27 cellular contexts compared by ENCODE assay signal in genomic region chr7:157499121-157499834, GRCh38.
DNase-seq lines count a peak whose midpoint lies in the region; ATAC-seq and TF ChIP-seq lines count a peak whose summit lies in the region.
"Had no signal": no experiment of that assay in that cellular context is flagged by ENCODE, and none has a peak within 500 bp of the region (broad histone marks: within the 10 kb centered on the region; RNA-seq: fewer than 3 reads in every experiment).

No MANE protein-coding gene starts in this region.

- peak overlapping the region; percentile 24 for H3K27ac Mint-ChIP-seq in activated naive CD4-positive, alpha-beta T cell treated with anti-CD3 and anti-CD28 coated beads for 36 hours
- no peak overlapping the region for H3K27ac Mint-ChIP-seq in activated naive CD4-positive, alpha-beta T cell treated with anti-CD3 and anti-CD28 coated beads, Interleukin-2, amount 10 ng/mL, durations not matched to agents 7 days and 5 days
- no peak overlapping the region for H3K27ac Mint-ChIP-seq in activated CD4-positive, alpha-beta memory T cell treated with anti-CD3 and anti-CD28 coated beads, Interleukin-2, amount 10 ng/mL, durations not matched to agents 7 days and 5 days

- no peak overlapping the region for H3K27ac ChIP-seq in testis
- H3K27ac ChIP-seq: ascending aorta; BLaER1 treated with 17β-estradiol and CSF1 and Interleukin-3, amounts not matched to agents 10 nM and 100 nM; cardiac muscle cell; coronary artery; neutrophil; Peyer's patch; WERI-Rb-1 had no signal

- H3K4me1 ChIP-seq in testis = no peaks in the 10 kb centered on the region
- H3K4me1 ChIP-seq: ascending aorta, Peyer's patch had no signal

- TF ChIP-seq POLR2A in testis (IDR thresholded peaks at IDR 0.05) (no peak), GM18505 (IDR thresholded peaks at IDR 0.05; ENCODE audit: borderline replicate concordance, extremely low read depth, insufficient read depth, insufficient read length) (no peak)

- H3K27me3 ChIP-seq in testis = no peaks in the 10 kb centered on the region
- H3K27me3 ChIP-seq: ascending aorta, cardiac muscle cell, Peyer's patch had no signal

- peaks cover 2% of the 10 kb centered on the region for H3K36me3 Mint-ChIP-seq in activated naive CD4-positive, alpha-beta T cell treated with anti-CD3 and anti-CD28 coated beads for 36 hours (ENCODE audit: low read depth)
- H3K36me3 Mint-ChIP-seq in activated naive CD4-positive, alpha-beta T cell treated with anti-CD3 and anti-CD28 coated beads, Interleukin-2, amount 10 ng/mL, durations not matched to agents 7 days and 5 days = peaks cover 2% of the 10 kb centered on the region
- peaks cover 3% of the 10 kb centered on the region for H3K36me3 Mint-ChIP-seq in activated CD4-positive, alpha-beta memory T cell treated with anti-CD3 and anti-CD28 coated beads, Interleukin-2, amount 10 ng/mL, durations not matched to agents 7 days and 5 days (ENCODE audit: low read depth)

- CTCF ChIA-PET in activated naive CD4-positive, alpha-beta T cell treated with anti-CD3 and anti-CD28 coated beads for 36 hours (lab: Charles Lee) = no interaction called here
- CTCF ChIA-PET in activated naive CD4-positive, alpha-beta T cell treated with anti-CD3 and anti-CD28 coated beads, Interleukin-2, amount 10 ng/mL, durations not matched to agents 7 days and 5 days (lab: Charles Lee) = no interaction called here
- CTCF ChIA-PET in activated CD4-positive, alpha-beta memory T cell treated with anti-CD3 and anti-CD28 coated beads, Interleukin-2, amount 10 ng/mL, durations not matched to agents 7 days and 5 days (lab: Charles Lee) = no interaction called here

- TF ChIP-seq CTCF in testis (IDR thresholded peaks at IDR 0.05) = no peak

- no peak for ATAC-seq in GM18505 (IDR thresholded peaks at IDR 0.05; ENCODE audit: unreplicated experiment)
- ATAC-seq: activated naive CD4-positive, alpha-beta T cell treated with anti-CD3 and anti-CD28 coated beads, Interleukin-2, amount 50 U/mL, for 72 hours; HCT116 had no signal

- H3K9me3 Mint-ChIP-seq in activated naive CD4-positive, alpha-beta T cell treated with anti-CD3 and anti-CD28 coated beads for 36 hours = no peaks in the 10 kb centered on the region
- H3K9me3 Mint-ChIP-seq in activated naive CD4-positive, alpha-beta T cell treated with anti-CD3 and anti-CD28 coated beads, Interleukin-2, amount 10 ng/mL, durations not matched to agents 7 days and 5 days = peaks cover 1% of the 10 kb centered on the region
- no peaks in the 10 kb centered on the region for H3K9me3 Mint-ChIP-seq in activated CD4-positive, alpha-beta memory T cell treated with anti-CD3 and anti-CD28 coated beads, Interleukin-2, amount 10 ng/mL, durations not matched to agents 7 days and 5 days

- no peak overlapping the region for H3K4me3 ChIP-seq in testis
- H3K4me3 ChIP-seq: ascending aorta; BLaER1 treated with 17β-estradiol and CSF1 and Interleukin-3, amounts not matched to agents 10 nM and 100 nM; cardiac muscle cell; coronary artery; lung; Peyer's patch had no signal

- no peak for DNase-seq in activated naive CD4-positive, alpha-beta T cell treated with anti-CD3 and anti-CD28 coated beads for 36 hours
- DNase-seq in activated naive CD4-positive, alpha-beta T cell treated with anti-CD3 and anti-CD28 coated beads, Interleukin-2, amount 10 ng/mL, durations not matched to agents 7 days and 5 days = no peak
- peak; percentile 14 for DNase-seq in activated CD4-positive, alpha-beta memory T cell treated with anti-CD3 and anti-CD28 coated beads, Interleukin-2, amount 10 ng/mL, durations not matched to agents 7 days and 5 days
- DNase-seq in mesenteric fat pad (ENCODE audit: low spot score) = peak; percentile 60
- DNase-seq in testis = peak; percentile 3
- no peak for DNase-seq in HuH-7.5 (ENCODE audit: low spot score)
- no peak for DNase-seq in D341Med (ENCODE audit: low spot score)
- DNase-seq: DND-41; effector memory CD4-positive, alpha-beta T cell; kidney; NCI-H1092 treated with DMSO at 0.1 percent for 48 hours; NCI-H187 treated with DMSO at 0.1 percent for 48 hours; NCI-H69; SIG-M5; stimulated activated CD4-positive, alpha-beta T cell treated with anti-CD3 and anti-CD28 coated beads, Interleukin-1b, Interleukin-23, amount 100 ng/mL, for 48 hours; T-helper 9 cell; WERI-Rb-1 had no signal

- no peaks in the 10 kb centered on the region for H3K27me3 Mint-ChIP-seq in activated naive CD4-positive, alpha-beta T cell treated with anti-CD3 and anti-CD28 coated beads for 36 hours (ENCODE audit: low read depth)
- H3K27me3 Mint-ChIP-seq in activated naive CD4-positive, alpha-beta T cell treated with anti-CD3 and anti-CD28 coated beads, Interleukin-2, amount 10 ng/mL, durations not matched to agents 7 days and 5 days = peaks cover 30% of the 10 kb centered on the region
- H3K27me3 Mint-ChIP-seq in activated CD4-positive, alpha-beta memory T cell treated with anti-CD3 and anti-CD28 coated beads, Interleukin-2, amount 10 ng/mL, durations not matched to agents 7 days and 5 days = peaks cover 8% of the 10 kb centered on the region

- WGBS in testis, 2 donors = 83 to 85% methylated on average over 16 to 27 of the region's 27 CpGs

- POLR2A ChIA-PET in activated CD4-positive, alpha-beta memory T cell treated with anti-CD3 and anti-CD28 coated beads, Interleukin-2, amount 10 ng/mL, durations not matched to agents 7 days and 5 days (lab: Charles Lee) = no interaction called here

- H3K4me1 Mint-ChIP-seq in activated naive CD4-positive, alpha-beta T cell treated with anti-CD3 and anti-CD28 coated beads for 36 hours (ENCODE audit: low read depth) = peaks cover 44% of the 10 kb centered on the region
- H3K4me1 Mint-ChIP-seq in activated naive CD4-positive, alpha-beta T cell treated with anti-CD3 and anti-CD28 coated beads, Interleukin-2, amount 10 ng/mL, durations not matched to agents 7 days and 5 days = peaks cover 33% of the 10 kb centered on the region
- peaks cover 43% of the 10 kb centered on the region for H3K4me1 Mint-ChIP-seq in activated CD4-positive, alpha-beta memory T cell treated with anti-CD3 and anti-CD28 coated beads, Interleukin-2, amount 10 ng/mL, durations not matched to agents 7 days and 5 days

- no peaks in the 10 kb centered on the region for H3K9me3 ChIP-seq in testis
- H3K9me3 ChIP-seq: ascending aorta, neutrophil, Peyer's patch had no signal

- intact Hi-C loops in activated naive CD4-positive, alpha-beta T cell treated with anti-CD3 and anti-CD28 coated beads for 36 hours (cut with micrococcal nuclease) = no loop called here
- intact Hi-C loops in testis (cut with DNase I; ENCODE audit: low total_unique reads) = no loop called here

- no peak overlapping the region for H3K4me3 Mint-ChIP-seq in activated naive CD4-positive, alpha-beta T cell treated with anti-CD3 and anti-CD28 coated beads for 36 hours
- H3K4me3 Mint-ChIP-seq in activated naive CD4-positive, alpha-beta T cell treated with anti-CD3 and anti-CD28 coated beads, Interleukin-2, amount 10 ng/mL, durations not matched to agents 7 days and 5 days = no peak overlapping the region
- H3K4me3 Mint-ChIP-seq in activated CD4-positive, alpha-beta memory T cell treated with anti-CD3 and anti-CD28 coated beads, Interleukin-2, amount 10 ng/mL, durations not matched to agents 7 days and 5 days = no peak overlapping the region

- H3K36me3 ChIP-seq in testis (ENCODE audit: low read depth, missing control alignments) = no peaks in the 10 kb centered on the region
- H3K36me3 ChIP-seq: ascending aorta; BLaER1 treated with 17β-estradiol and CSF1 and Interleukin-3, amounts not matched to agents 10 nM and 100 nM; cardiac muscle cell; neutrophil; Peyer's patch; WERI-Rb-1 had no signal

Comparison
In these comparisons a context has a peak if more than half of its experiments do, and no peak if none do; other contexts are left out.
1. DNase-seq: peak in activated CD4-positive, alpha-beta memory T cell treated with anti-CD3 and anti-CD28 coated beads, Interleukin-2, amount 10 ng/mL, durations not matched to agents 7 days and 5 days (single experiment), mesenteric fat pad (single experiment) and testis (single experiment); none in activated naive CD4-positive, alpha-beta T cell treated with anti-CD3 and anti-CD28 coated beads for 36 hours (single experiment), activated naive CD4-positive, alpha-beta T cell treated with anti-CD3 and anti-CD28 coated beads, Interleukin-2, amount 10 ng/mL, durations not matched to agents 7 days and 5 days (single experiment), HuH-7.5 (single experiment) and D341Med (single experiment).